8 cellular contexts compared by ENCODE assay signal in genomic region chr3:192916455-192917257, GRCh38. TPM values are rescaled to one million over a fixed set of nuclear protein-coding genes. Genes with fewer than 3 reads are reported as not detected.
DNase-seq lines count a peak whose midpoint lies in the region; ATAC-seq, FAIRE-seq and TF ChIP-seq lines count a peak whose summit lies in the region.
"Had no signal": no experiment of that assay in that cellular context is flagged by ENCODE, and none has a peak within 500 bp of the region (broad histone marks: within the 10 kb centered on the region; RNA-seq: fewer than 3 reads in every experiment).

No MANE protein-coding gene starts in this region.

- peak; percentile 14 for TF ChIP-seq CTCF in GM12865 (IDR thresholded peaks at IDR 0.05; ENCODE audit: insufficient read depth, low read depth, low read length, missing control alignments)

- peak overlapping the region; percentile 99 for H3K4me3 ChIP-seq in GM12865 (ENCODE audit: low read depth, low read length)

- ATAC-seq in HG02610 (IDR thresholded peaks at IDR 0.05; ENCODE audit: unreplicated experiment): peak; percentile 28

- FAIRE-seq in urothelium cell line (lab: Jason Lieb, UNC): no peak
- FAIRE-seq: colon had no signal

- peak; percentile 90 for DNase-seq in GM12865 (ENCODE audit: low read depth)
- DNase-seq in NCI-H345 (lab: John Stamatoyannopoulos, UW): peak; percentile 76
- DNase-seq in activated effector memory CD4-positive, alpha-beta T cell treated with Interleukin-2 at 50 U/mL for 16 hours: peak; percentile 18
- peak; percentile 29 for DNase-seq in fibroblast of the conjunctiva (ENCODE audit: low read depth)
- DNase-seq in myocyte (ENCODE audit: low read depth): peak; percentile 78
- peak; percentile 56 for DNase-seq in urothelium cell line (ENCODE audit: low spot score)

RNA-seq across cellular contexts. Expression of gene MB21D2, which starts 1.0 kb away (rescaled TPM):
- 11.6 and 15.6 TPM in 2 replicates for total RNA-seq in myocyte
- polyA plus RNA-seq in myocyte (2012): 5.5 TPM

Comparison
In these comparisons a context has a peak if more than half of its experiments do, and no peak if none do; other contexts are left out.
1. Peak in every context shown above with its lines: DNase-seq, ATAC-seq and H3K4me3 ChIP-seq.
2. DNase-seq: peak in every context shown above with its lines; median percentile 90 in GM12865; 78 in myocyte; 76 in NCI-H345; 56 in urothelium cell line; 29 in fibroblast of the conjunctiva; 18 in activated effector memory CD4-positive, alpha-beta T cell treated with Interleukin-2 at 50 U/mL for 16 hours.